8 cellular contexts compared by ENCODE assay signal in the genomic region with DNA sequence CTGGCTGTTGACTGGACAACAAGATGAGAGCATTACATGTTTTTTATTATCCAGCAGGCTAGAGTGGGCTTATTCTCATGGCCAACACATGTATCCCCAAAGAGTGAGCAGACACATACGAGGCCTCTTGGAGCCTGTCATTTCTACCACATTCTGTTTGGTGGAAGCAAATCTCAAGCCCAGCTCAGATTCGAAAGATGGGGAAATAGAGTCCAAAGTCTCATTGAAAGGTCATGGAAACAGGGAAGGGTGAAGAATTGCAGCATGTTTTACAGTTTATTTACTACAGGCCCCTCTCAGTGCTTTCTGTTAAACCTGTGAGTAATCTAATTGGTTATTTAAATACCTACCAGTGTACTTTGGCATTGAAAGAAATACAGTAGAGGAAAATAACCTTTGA.
"Had no signal": no experiment of that assay in that cellular context is flagged by ENCODE, and none has a peak within 500 bp of the region (broad histone marks: within the 10 kb centered on the region; RNA-seq: fewer than 3 reads in every experiment).

No MANE protein-coding gene starts in this region.

- H3K4me3 Mint-ChIP-seq: GM23338, H9 had no signal

- H2AFZ ChIP-seq: GM23338 had no signal

- ATAC-seq: GM23338, K562 had no signal

- H3K9me3 Mint-ChIP-seq: GM23338, H9 had no signal

- H3K27ac ChIP-seq: HL-60 had no signal

- DNase-seq: H9, HCEC 1CT, IMR-90 had no signal

- FAIRE-seq: H1, H54, K562 had no signal

- H3K27ac Mint-ChIP-seq: GM23338 had no signal

- H3K4me3 ChIP-seq: GM23338, K562 had no signal

- H3K4me2 ChIP-seq: GM23338 had no signal
